Comparison of ENCODE assay signal across 8 cellular contexts in the genomic region with DNA sequence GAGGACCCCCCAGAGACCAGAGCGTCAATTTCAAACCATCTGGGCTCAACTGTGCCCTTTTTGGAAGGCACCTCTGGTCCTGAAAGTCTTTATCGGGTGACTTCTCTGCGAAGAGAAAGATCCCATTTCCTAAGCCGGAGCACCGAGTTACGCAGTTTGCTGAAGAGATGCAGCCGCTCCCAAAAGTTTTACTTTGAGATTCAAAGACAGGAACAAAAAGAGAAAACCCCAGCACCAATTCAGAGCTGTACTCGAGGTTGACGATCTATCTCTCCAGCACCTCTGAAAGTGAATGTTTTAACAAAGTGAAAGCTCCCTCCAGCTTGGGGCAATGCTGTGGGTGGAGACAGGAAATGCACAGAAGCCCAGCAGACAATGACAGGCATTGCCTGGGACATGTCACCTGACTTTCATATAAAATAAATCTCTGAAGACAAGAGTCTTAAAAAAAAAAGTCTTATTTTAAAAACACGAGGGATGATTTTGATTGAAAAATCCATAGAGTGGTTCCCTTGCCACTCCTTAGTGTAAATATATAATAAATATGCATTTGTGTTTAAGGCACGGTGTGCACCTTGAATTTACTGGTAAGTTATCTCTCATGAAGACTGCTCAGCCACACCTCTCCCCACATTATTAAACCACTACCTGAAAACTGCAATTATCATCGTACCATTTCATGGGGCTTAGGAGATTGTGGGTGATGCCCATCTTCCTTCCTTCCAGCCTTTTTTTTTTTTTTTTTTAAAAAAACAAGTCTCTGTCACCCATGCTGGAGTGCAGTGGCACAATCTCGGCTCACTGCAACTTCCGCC.
DNase-seq lines count a peak whose midpoint lies in the region; ATAC-seq and TF ChIP-seq lines count a peak whose summit lies in the region.

No MANE protein-coding gene starts in this region.

- TF ChIP-seq POLR2A in spleen (IDR thresholded peaks at IDR 0.05) (peak in 1 of 3 donors; percentile 67), erythroblast (IDR thresholded peaks at IDR 0.05; ENCODE audit: low read length) (no peak)

- H3K36me3 ChIP-seq in SK-N-MC (ENCODE audit: insufficient read depth, low read length) (peaks cover 19% of the 10 kb centered on the region; the same call in 1 of the 2 replicates), iPS DF 6.9 (ENCODE audit: control insufficient read depth, insufficient read depth, low read length) (no peaks in the 10 kb centered on the region), spleen (peaks cover 0 to 53% (median 5%) of the 10 kb centered on the region in 6 donors)

- H3K27me3 ChIP-seq in iPS DF 6.9 (ENCODE audit: control insufficient read depth, insufficient read depth, low read length) (no peaks in the 10 kb centered on the region), spleen (replicated peaks in 1 of 7) (no peaks in the 10 kb centered on the region)

- H3K4me1 ChIP-seq in iPS DF 6.9 (ENCODE audit: control insufficient read depth, insufficient read depth, low read length) (peaks cover 6% of the 10 kb centered on the region), spleen (peaks cover 22 to 93% (median 52%) of the 10 kb centered on the region in 6 donors)

- WGBS in iPS DF 6.9 (ENCODE audit: insufficient coverage, insufficient read length), result no CpG with 5 or more reads among the region's 14 CpGs
- WGBS in spleen, 5 donors, result 7 to 17% (median 10%) methylated on average over 14 of the region's 14 CpGs

- TF ChIP-seq CTCF in spleen (IDR thresholded peaks at IDR 0.05 in 8 of 11, conservative IDR thresholded peaks at IDR 0.05 in 3 of 11), result peak in 1 of 11 experiments; percentile 12

- ATAC-seq in GM18907 (IDR thresholded peaks at IDR 0.05; ENCODE audit: unreplicated experiment), result peak; percentile 75
- ATAC-seq in HG03066 (IDR thresholded peaks at IDR 0.05; ENCODE audit: low read depth, unreplicated experiment), result peak; percentile 74
- no peak for ATAC-seq in HG02571 (IDR thresholded peaks at IDR 0.05; ENCODE audit: unreplicated experiment)

- H3K27ac ChIP-seq in SK-N-MC (peak overlapping the region; percentile 100), iPS DF 6.9 (ENCODE audit: low read length) (peak overlapping the region; percentile 26), spleen (peak overlapping the region; percentile 81 to 96 (median 94))

- intact Hi-C loops in spleen (cut with DNase I; ENCODE audit: low total_unique reads), result loop anchor here (10.0 kb wide), 1 partner anchor 78 kb away; no protein-coding TSS in a partner anchor

- no peaks in the 10 kb centered on the region for H3K9me3 ChIP-seq in SK-N-MC (ENCODE audit: low read depth, low read length)
- no peaks in the 10 kb centered on the region for H3K9me3 ChIP-seq in iPS DF 6.9 (ENCODE audit: control insufficient read depth, insufficient read depth, low read length)
- H3K9me3 ChIP-seq in spleen, result no peaks in the 10 kb centered on the region

- H3K4me3 ChIP-seq in SK-N-MC, result peak overlapping the region; percentile 75
- no peak overlapping the region for H3K4me3 ChIP-seq in iPS DF 6.9 (ENCODE audit: low read length)
- H3K4me3 ChIP-seq in spleen, result peak overlapping the region; percentile 22 to 65 (median 36)

- H3K9ac ChIP-seq in SK-N-MC (ENCODE audit: insufficient read length), result peak overlapping the region; percentile 98

- DNase-seq in SK-N-MC (ENCODE audit: low read depth, low spot score) (peak; percentile 86), amniotic epithelial cell (ENCODE audit: low read depth) (peak; percentile 27), iPS DF 6.9 (ENCODE audit: low read depth, low spot score) (no peak), spleen (peak; percentile 85), erythroblast (lab: John Stamatoyannopoulos, UW) (no peak)

Comparison
In these comparisons a context has a peak if more than half of its experiments do, and no peak if none do; other contexts are left out.
1. DNase-seq: peak in SK-N-MC (single experiment), amniotic epithelial cell (single experiment) and spleen (single experiment); none in iPS DF 6.9 (single experiment) and erythroblast (0 of 2).
2. H3K27ac ChIP-seq: peak in every context shown above with its lines; median percentile 100 in SK-N-MC; 94 in spleen; 26 in iPS DF 6.9.